ENCODE assay signal across 8 cellular contexts in genomic region chr12:53097207-53097563, GRCh38. TPM values are rescaled to one million over a fixed set of nuclear protein-coding genes. Genes with fewer than 3 reads are reported as not detected.
DNase-seq lines count a peak whose midpoint lies in the region; ATAC-seq and TF ChIP-seq lines count a peak whose summit lies in the region.

No MANE protein-coding gene starts in this region.

- peaks cover 26% of the 10 kb centered on the region for H3K4me1 Mint-ChIP-seq in MCF 10A (ENCODE audit: insufficient read depth, unreplicated experiment)

- no peaks in the 10 kb centered on the region for H3K9me3 Mint-ChIP-seq in MCF 10A (ENCODE audit: unreplicated experiment)

- no peaks in the 10 kb centered on the region for H3K27me3 Mint-ChIP-seq in MCF 10A (ENCODE audit: insufficient read depth, unreplicated experiment)

- H3K4me3 Mint-ChIP-seq in MCF 10A (ENCODE audit: unreplicated experiment): peak overlapping the region; percentile 73

- peaks cover 7% of the 10 kb centered on the region for H3K36me3 Mint-ChIP-seq in MCF 10A (ENCODE audit: insufficient read depth, unreplicated experiment)

- H3K4me1 ChIP-seq in HUES48 (ENCODE audit: control insufficient read depth, insufficient read depth, low read length): peaks cover 20% of the 10 kb centered on the region
- H3K4me1 ChIP-seq in thyroid gland: peaks cover 13 to 34% of the 10 kb centered on the region in 2 donors

- H3K27me3 ChIP-seq in HUES48 (ENCODE audit: control insufficient read depth, insufficient read depth, low read length) (peaks cover 37% of the 10 kb centered on the region), thyroid gland (no peaks in the 10 kb centered on the region)

- TF ChIP-seq POLR2A in thyroid gland (IDR thresholded peaks at IDR 0.05): no peak

- ATAC-seq in left lobe of liver (peak; percentile 9), GM18868 (IDR thresholded peaks at IDR 0.05; ENCODE audit: unreplicated experiment) (no peak)

- H3K4me3 ChIP-seq in HUES48 (ENCODE audit: low read depth, low read length) (peak overlapping the region; percentile 83), thyroid gland (replicated peaks in 1 of 3) (peak overlapping the region in 2 of 3 donors; percentile 17 to 40)

- 1 to 5% methylated on average over 9 of the region's 9 CpGs for WGBS in thyroid gland, 2 donors

- H3K9ac ChIP-seq in HUES48 (ENCODE audit: low read depth, low read length): no peak overlapping the region

- DNase-seq in AG08396 (ENCODE audit: low spot score): peak; percentile 47
- peak; percentile 29 for DNase-seq in MCF 10A (ENCODE audit: unreplicated experiment)
- peak; percentile 44 for DNase-seq in left lobe of liver (ENCODE audit: low spot score)
- DNase-seq in thyroid gland: no peak
- DNase-seq in ecto neural progenitor cell (ENCODE audit: low spot score): no peak
- DNase-seq in KG1 (lab: John Stamatoyannopoulos, UW): no peak

- intact Hi-C loops in MCF 10A (cut with micrococcal nuclease): no loop called here
- intact Hi-C loops in thyroid gland (cut with DNase I): loop anchor here (2.0 kb wide), 1 partner anchor 32 kb away; no protein-coding TSS in a partner anchor

- peak overlapping the region; percentile 4 for H3K27ac Mint-ChIP-seq in MCF 10A (ENCODE audit: low read depth, unreplicated experiment)

- CTCF ChIA-PET in MCF 10A (lab: Yijun Ruan, JAX): interaction anchor here (0.9 to 14.2 kb wide), 4 partner anchors 11 to 43 kb away, joined by 3 to 267 read pairs (median 30); no protein-coding TSS in a partner anchor

- H3K36me3 ChIP-seq in HUES48 (ENCODE audit: control insufficient read depth, insufficient read depth, low read length): no peaks in the 10 kb centered on the region
- H3K36me3 ChIP-seq in thyroid gland: no peaks in the 10 kb centered on the region

- H3K27ac ChIP-seq in HUES48 (ENCODE audit: low read depth, low read length): no peak overlapping the region
- H3K27ac ChIP-seq in thyroid gland: peak overlapping the region; percentile 59 to 76 (median 72)

- no TSS peak for BruUV-seq in MCF 10A (replicated peaks; lab: Mats Ljungman, UMichigan)

- POLR2A ChIA-PET in MCF 10A (lab: Yijun Ruan, JAX): interaction anchor here (0.6 to 5.7 kb wide), 9 partner anchors 17 to 754 kb away, joined by 3 to 55 read pairs (median 4); partner anchors contain the start of genes SPRYD3 and TNS2

- TF ChIP-seq CTCF in MCF 10A (IDR thresholded peaks at IDR 0.05; ENCODE audit: unreplicated experiment) (no peak), thyroid gland (IDR thresholded peaks at IDR 0.05) (no peak)

- H3K9me3 ChIP-seq in HUES48 (ENCODE audit: control insufficient read depth, insufficient read depth, low read length) (no peaks in the 10 kb centered on the region), thyroid gland (no peaks in the 10 kb centered on the region)

RNA-seq across cellular contexts. Expression of gene IGFBP6, which starts 0.3 kb away (rescaled TPM):
- total RNA-seq in MCF 10A (2022) (6.4 and 12.0 TPM in 2 replicates), left lobe of liver (5.2 TPM), thyroid gland (100 to 1,000 TPM in 3 of 4 donors, 10 to 100 TPM in 1; 76.6 to 363 (median 186) TPM)

RNA-seq across cellular contexts. Expression of gene SOAT2, which starts 6.1 kb away (rescaled TPM):
- total RNA-seq in MCF 10A (2022): not detected in 2 replicates
- total RNA-seq in left lobe of liver: 0.25 TPM
- total RNA-seq in thyroid gland: under 1 TPM in 1 of 4 donors, not detected in 3; 0.40 TPM

RNA-seq across cellular contexts. Expression of gene SPRYD3, which starts 18.0 kb away (rescaled TPM):
- total RNA-seq in MCF 10A (2022): 35.2 and 39.9 TPM in 2 replicates
- 16.2 TPM for total RNA-seq in left lobe of liver
- total RNA-seq in thyroid gland: 10 to 100 TPM; 37.8 to 82.7 (median 58.9) TPM

RNA-seq across cellular contexts. Expression of gene TNS2, which starts 47.3 kb away (rescaled TPM):
- total RNA-seq in MCF 10A (2022): 22.3 and 26.3 TPM in 2 replicates
- total RNA-seq in left lobe of liver: 146 TPM
- total RNA-seq in thyroid gland: 100 to 1,000 TPM in 3 of 4 donors, 10 to 100 TPM in 1; 86.7 to 179 (median 114) TPM

Comparison
In these comparisons a context has a peak if more than half of its experiments do, and no peak if none do; other contexts are left out.
1. DNase-seq: peak in AG08396 (single experiment), MCF 10A (single experiment) and left lobe of liver (single experiment); none in thyroid gland (0 of 2), ecto neural progenitor cell (single experiment) and KG1 (single experiment).